ENCODE assay signal across 1 cellular context in genomic region chr11:117098269-117099231, GRCh38.
TF ChIP-seq lines count a peak whose summit lies in the region.

SIK3 (minus strand) TSS chr11:117098428; CDS start chr11:117098415, 13 bp downstream.

TF ChIP-seq in WTC11, 78 proteins besides CTCF, POLR2A, EP300 and RAD21 (continued from another document):
- TF ChIP-seq ZNF532 (CRISPR knock-in tag; IDR thresholded peaks at IDR 0.05; ENCODE audit: borderline replicate concordance): no peak
- TF ChIP-seq ESRRA (CRISPR knock-in tag; IDR thresholded peaks at IDR 0.05; ENCODE audit: borderline replicate concordance): peak; percentile 79; the same call in 1 of the 2 replicates
- TF ChIP-seq PREB (CRISPR knock-in tag; IDR thresholded peaks at IDR 0.05; ENCODE audit: borderline replicate concordance): no peak
- TF ChIP-seq ATF3 (CRISPR knock-in tag; conservative IDR thresholded peaks at IDR 0.05): no peak
- no peak for TF ChIP-seq ZNF425 (CRISPR knock-in tag; conservative IDR thresholded peaks at IDR 0.05)
- TF ChIP-seq RELA (CRISPR knock-in tag; IDR thresholded peaks at IDR 0.05; ENCODE audit: borderline replicate concordance): no peak
- TF ChIP-seq PRDM15 (CRISPR knock-in tag; IDR thresholded peaks at IDR 0.05): no peak
- no peak for TF ChIP-seq HMGA2 (CRISPR knock-in tag; IDR thresholded peaks at IDR 0.05)
- TF ChIP-seq ZSCAN18 (CRISPR knock-in tag; IDR thresholded peaks at IDR 0.05): no peak
- no peak for TF ChIP-seq GTF2I (CRISPR knock-in tag; conservative IDR thresholded peaks at IDR 0.05)
